In genomic region chr2:97935719-97936161, GRCh38 we compare ENCODE assay signal across 10 cellular contexts.
DNase-seq lines count a peak whose midpoint lies in the region; ATAC-seq and TF ChIP-seq lines count a peak whose summit lies in the region.
"Had no signal": no experiment of that assay in that cellular context is flagged by ENCODE, and none has a peak within 500 bp of the region (broad histone marks: within the 10 kb centered on the region; RNA-seq: fewer than 3 reads in every experiment).

No MANE protein-coding gene starts in this region.

- H3K27me3 Mint-ChIP-seq in nephron progenitor cell (ENCODE audit: low read depth, poor library complexity): no peaks in the 10 kb centered on the region

- peak; percentile 18 for ATAC-seq in HG03108 (IDR thresholded peaks at IDR 0.05; ENCODE audit: unreplicated experiment)
- no peak for ATAC-seq in HG02973 (IDR thresholded peaks at IDR 0.05; ENCODE audit: unreplicated experiment)
- no peak for ATAC-seq in HG02938 (IDR thresholded peaks at IDR 0.05; ENCODE audit: unreplicated experiment)

- DNase-seq in GM04504 (ENCODE audit: low read depth): peak; percentile 31
- peak; percentile 74 for DNase-seq in amniotic epithelial cell (ENCODE audit: low read depth)
- DNase-seq in nephron progenitor cell: peak; percentile 9
- no peak for DNase-seq in stimulated activated CD4-positive, alpha-beta T cell treated with anti-CD3 and anti-CD28 coated beads, Interleukin-1b, Interleukin-23, amount 100 ng/mL, for 48 hours
- no peak for DNase-seq in T-helper 9 cell
- DNase-seq: heart right ventricle, upper lobe of left lung had no signal

- H3K4me1 Mint-ChIP-seq in nephron progenitor cell: peaks cover 52% of the 10 kb centered on the region

- H3K27ac Mint-ChIP-seq in nephron progenitor cell: peak overlapping the region; percentile 97

- peaks cover 23% of the 10 kb centered on the region for H3K36me3 Mint-ChIP-seq in nephron progenitor cell (ENCODE audit: low read depth)

- H3K4me3 Mint-ChIP-seq in nephron progenitor cell: peak overlapping the region; percentile 65

- no peak for TF ChIP-seq CTCF in nephron progenitor cell (IDR thresholded peaks at IDR 0.05)

- H3K9me3 Mint-ChIP-seq in nephron progenitor cell: peaks cover 38% of the 10 kb centered on the region

Comparison
In these comparisons a context has a peak if more than half of its experiments do, and no peak if none do; other contexts are left out.
1. DNase-seq: peak in GM04504 (single experiment), amniotic epithelial cell (single experiment) and nephron progenitor cell (single experiment); none in stimulated activated CD4-positive, alpha-beta T cell treated with anti-CD3 and anti-CD28 coated beads, Interleukin-1b, Interleukin-23, amount 100 ng/mL, for 48 hours (single experiment) and T-helper 9 cell (single experiment).